ENCODE assay signal across 8 cellular contexts in the genomic region with DNA sequence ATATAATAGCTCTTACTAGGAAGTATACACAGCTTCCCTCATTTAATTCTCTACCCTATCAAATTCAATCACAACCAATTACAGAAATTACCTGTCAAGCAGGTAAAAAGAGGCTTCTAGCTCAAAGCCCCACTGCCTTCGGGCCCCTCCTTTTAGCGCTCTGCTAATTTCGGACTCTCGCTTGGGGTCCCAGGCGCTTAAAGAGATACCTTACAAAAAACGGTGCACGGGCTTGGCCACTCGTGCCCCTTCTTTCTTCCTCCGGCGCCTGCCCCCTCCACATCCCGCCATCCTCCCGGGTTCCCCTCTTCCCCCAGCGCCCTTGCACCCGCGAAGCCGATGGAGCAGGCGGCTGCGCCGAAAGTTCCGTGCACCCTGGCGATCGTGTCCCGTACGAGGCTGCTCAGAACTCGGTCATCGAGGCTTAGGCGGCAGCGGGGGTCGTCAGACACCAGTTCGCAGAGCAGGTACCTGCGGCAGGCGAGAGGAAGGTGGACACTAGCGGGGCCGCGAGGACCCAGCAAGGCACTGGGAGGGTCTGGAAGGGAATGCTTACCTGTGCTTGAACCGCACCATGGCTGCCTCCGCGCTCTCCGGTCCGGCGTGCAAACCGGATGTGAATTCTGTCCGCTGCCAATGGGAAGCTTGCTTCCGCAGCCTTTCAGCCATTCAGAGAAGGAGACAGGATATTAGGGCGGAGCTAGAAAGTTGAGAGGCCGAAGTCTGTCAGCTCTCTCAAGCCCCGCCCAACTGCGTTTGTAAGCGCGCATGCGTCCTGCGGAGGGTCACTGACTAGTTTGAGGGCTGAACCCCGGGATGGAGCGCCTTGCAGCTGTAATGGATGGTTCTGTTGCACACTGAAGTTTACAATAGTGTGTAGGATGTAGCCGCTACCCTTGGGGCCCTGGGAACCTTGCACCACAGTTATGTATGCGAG. TPM values are rescaled to one million over a fixed set of nuclear protein-coding genes. Genes with fewer than 3 reads are reported as not detected.
DNase-seq lines count a peak whose midpoint lies in the region; ATAC-seq, FAIRE-seq and TF ChIP-seq lines count a peak whose summit lies in the region.

A gene with protein sequence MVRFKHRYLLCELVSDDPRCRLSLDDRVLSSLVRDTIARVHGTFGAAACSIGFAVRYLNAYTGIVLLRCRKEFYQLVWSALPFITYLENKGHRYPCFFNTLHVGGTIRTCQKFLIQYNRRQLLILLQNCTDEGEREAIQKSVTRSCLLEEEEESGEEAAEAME (minus strand): TSS at position 616 of the 937 bp plus-strand sequence. CDS start 40 bp downstream, at position 576.

- no peaks in the 10 kb centered on the region for H4K20me1 ChIP-seq in OCI-LY1 (ENCODE audit: insufficient read depth, low read length)

- H3K9me2 ChIP-seq in OCI-LY1 (ENCODE audit: low read depth, low read length), result no peaks in the 10 kb centered on the region

- H3K9ac ChIP-seq in HUES64 (ENCODE audit: low read depth, low read length) (peak within 1 kb of the TSS; percentile 86), OCI-LY1 (ENCODE audit: low read length) (peak within 1 kb of the TSS; percentile 88)

- H2AFZ ChIP-seq in OCI-LY1 (ENCODE audit: low read length), result peak within 1 kb of the TSS; percentile 94

- peaks cover 56% of the 10 kb centered on the region for H3K36me3 Mint-ChIP-seq in Calu3 (ENCODE audit: insufficient read depth, unreplicated experiment)

- H3K4me3 ChIP-seq in HUES64 (ENCODE audit: low read length) (peak within 1 kb of the TSS; percentile 82), OCI-LY1 (ENCODE audit: low read depth, low read length, poor library complexity, severe bottlenecking) (peak within 1 kb of the TSS; percentile 87), mesodermal cell (ENCODE audit: extremely low read depth, insufficient read depth, low read length, poor library complexity, severe bottlenecking) (peak within 1 kb of the TSS; percentile 83)

- TF ChIP-seq CTCF in Calu3 (IDR thresholded peaks at IDR 0.05; ENCODE audit: unreplicated experiment), result no peak
- TF ChIP-seq CTCF in OCI-LY1 (IDR thresholded peaks at IDR 0.05; ENCODE audit: low read length), result no peak

- WGBS in HUES64, result under 1% methylated on average over 56 of the region's 56 CpGs
- 0% methylated on average over 50 to 53 of the region's 56 CpGs for WGBS in mesodermal cell (ENCODE audit: insufficient coverage in 2 of 2), 2 experiments

- H3K9me3 ChIP-seq in HUES64 (ENCODE audit: insufficient read depth, low read depth, low read length) (no peaks in the 10 kb centered on the region), OCI-LY1 (ENCODE audit: low read length) (no peaks in the 10 kb centered on the region), mesodermal cell (ENCODE audit: control insufficient read depth, low read length) (no peaks in the 10 kb centered on the region)

- CTCF ChIA-PET in Calu3 (lab: Charles Lee), result interaction anchor here (0.6 to 1.6 kb wide), 15 partner anchors 17 to 429 kb away, joined by 3 to 24 read pairs (median 4); a partner anchor contains a TSS

- H3K27me3 Mint-ChIP-seq in Calu3 (ENCODE audit: unreplicated experiment), result peaks cover 6% of the 10 kb centered on the region

- H3K4me2 ChIP-seq in OCI-LY1 (ENCODE audit: low read length), result peak within 1 kb of the TSS; percentile 97

- peak within 1 kb of the TSS; percentile 92 for H3K27ac Mint-ChIP-seq in Calu3 (ENCODE audit: unreplicated experiment)

- 0 out of 2 replicates have a peak, but pooled peaks cover 6% of the 10 kb centered on the region for H3K79me2 ChIP-seq in OCI-LY1 (ENCODE audit: insufficient read depth, low read length)

- peak; percentile 97 for DNase-seq in Calu3
- DNase-seq in activated CD8-positive, alpha-beta memory T cell treated with anti-CD3 and anti-CD28 coated beads, Interleukin-2, amount 50 U/mL, for 4 hours, result peak; percentile 89
- peak; percentile 84 to 88 for DNase-seq in stimulated activated CD8-positive, alpha-beta memory T cell treated with anti-CD3 and anti-CD28 coated beads, Interleukin-15, amount 100 ng/mL, for 4 hours (ENCODE audit: low read depth in 2 of 2)

- H3K4me1 ChIP-seq in HUES64 (ENCODE audit: insufficient read depth, low read length) (no peaks in the 10 kb centered on the region), OCI-LY1 (ENCODE audit: insufficient read depth, low read length, severe bottlenecking) (peaks cover 36% of the 10 kb centered on the region), mesodermal cell (ENCODE audit: control insufficient read depth, insufficient read depth, low read length, poor library complexity, severe bottlenecking) (peaks cover 4% of the 10 kb centered on the region)

- TSS peak; percentile 68 for BruUV-seq in Calu3 (replicated peaks; lab: Mats Ljungman, UMichigan)

- peaks cover 17% of the 10 kb centered on the region for H3K4me1 Mint-ChIP-seq in Calu3 (ENCODE audit: low read depth, unreplicated experiment)

- H3K27ac ChIP-seq in HUES64 (ENCODE audit: low read depth, low read length) (peak within 1 kb of the TSS; percentile 46), OCI-LY1 (ENCODE audit: low read depth, low read length, poor library complexity, severe bottlenecking) (peak within 1 kb of the TSS; percentile 27), mesodermal cell (ENCODE audit: low read depth, low read length, severe bottlenecking) (peak within 1 kb of the TSS; percentile 55)

- H3K36me3 ChIP-seq in HUES64 (ENCODE audit: insufficient read depth, low read length) (peaks cover 37% of the 10 kb centered on the region), OCI-LY1 (ENCODE audit: insufficient read depth, low read length) (peaks cover 42% of the 10 kb centered on the region), mesodermal cell (ENCODE audit: control insufficient read depth, insufficient read depth, low read length) (peaks cover 35% of the 10 kb centered on the region)

- no peaks in the 10 kb centered on the region for H3F3A ChIP-seq in OCI-LY1 (ENCODE audit: insufficient read depth, low read length)

- FAIRE-seq in endometrium (lab: Jason Lieb, UNC), result peak; percentile 87

- H3K9me3 Mint-ChIP-seq in Calu3 (ENCODE audit: low read depth, unreplicated experiment), result no peaks in the 10 kb centered on the region

- H3K4me3 Mint-ChIP-seq in Calu3 (ENCODE audit: low read depth, unreplicated experiment), result peak within 1 kb of the TSS; percentile 96

- intact Hi-C loops in Calu3 (cut with micrococcal nuclease; ENCODE audit: unreplicated experiment), result loop anchor here (5.0 to 10.0 kb wide), 2 partner anchors 276 to 394 kb away; a partner anchor contains a TSS

- ATAC-seq in GM21447 (IDR thresholded peaks at IDR 0.05; ENCODE audit: unreplicated experiment), result peak; percentile 93

- H3K27me3 ChIP-seq in HUES64 (ENCODE audit: insufficient read depth, low read length), result peaks cover 21% of the 10 kb centered on the region
- peaks cover 3% of the 10 kb centered on the region; the same call in 1 of the 2 replicates for H3K27me3 ChIP-seq in OCI-LY1 (ENCODE audit: insufficient read depth, low read length)

RNA-seq across cellular contexts. Expression of the gene that starts here (rescaled TPM):
- 81.0 and 84.4 TPM in 2 replicates for total RNA-seq in Calu3 (2022)
- polyA plus RNA-seq in HUES64 (2013, experiment 1 of 2), result 52.3 TPM
- polyA plus RNA-seq in HUES64 (2013, experiment 2 of 2), result 42.1 TPM
- polyA plus RNA-seq in mesodermal cell (2013, experiment 1 of 2), result 23.1 TPM
- polyA plus RNA-seq in mesodermal cell (2013, experiment 2 of 2), result 20.9 TPM

Comparison
In these comparisons a context has a peak if more than half of its experiments do, and no peak if none do; other contexts are left out.
1. Peak in every context shown above with its lines: DNase-seq, ATAC-seq, H3K4me3 ChIP-seq and H3K27ac ChIP-seq.